ENCODE assay signal across 19 cellular contexts in the genomic region with DNA sequence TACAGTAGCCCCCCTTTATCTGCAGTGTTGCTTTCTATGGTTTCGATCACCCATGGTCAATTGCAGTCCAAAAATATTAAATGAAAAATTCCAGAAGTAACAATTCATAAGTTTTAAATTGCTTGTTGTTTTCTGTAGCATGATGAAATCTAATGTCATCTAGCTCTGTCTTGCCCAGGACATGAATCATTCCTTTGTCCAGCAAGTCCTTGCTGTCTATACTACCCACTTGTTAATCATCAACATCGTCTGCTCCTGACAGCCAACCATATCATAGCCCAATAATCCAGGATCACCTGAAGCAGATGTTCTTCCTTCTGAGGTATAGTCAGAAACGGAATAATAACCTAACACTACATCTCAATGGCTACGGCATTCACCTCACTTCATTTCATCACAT.
A peak's percentile ranks its signal among the peaks of the same experiment; 100 is the strongest.
DNase-seq lines count a peak whose midpoint lies in the region; ATAC-seq, FAIRE-seq and TF ChIP-seq lines count a peak whose summit lies in the region.
"Had no signal": no experiment of that assay in that cellular context is flagged by ENCODE, and none has a peak within 500 bp of the region (broad histone marks: within the 10 kb centered on the region; RNA-seq: fewer than 3 reads in every experiment).

No MANE protein-coding gene starts in this region.

- no peaks in the 10 kb centered on the region for H3K27me3 Mint-ChIP-seq in activated naive CD4-positive, alpha-beta T cell treated with anti-CD3 and anti-CD28 coated beads, Interleukin-2, amount 10 ng/mL, durations not matched to agents 7 days and 5 days

- H3K9ac ChIP-seq in PC-3 (ENCODE audit: low read length) (peak overlapping the region; percentile 21; the same call in 1 of the 2 replicates), keratinocyte (ENCODE audit: control insufficient read depth, extremely low read depth, insufficient read depth, low read length) (no peak overlapping the region)

- H3K4me3 ChIP-seq in AG10803 (ENCODE audit: low read length) (no peak overlapping the region), PC-3 (ENCODE audit: low read length) (peak overlapping the region; percentile 31; the same call in 1 of the 2 replicates), keratinocyte (ENCODE audit: control insufficient read depth in 2 of 3, extremely low read depth in 1 of 3, insufficient read depth in 2 of 3, low read depth in 1 of 3, low read length in 3 of 3) (no peak overlapping the region), gastroesophageal sphincter (no peak overlapping the region)
- H3K4me3 ChIP-seq: GM12878, left lung had no signal

- H3K4me1 ChIP-seq in PC-3 (ENCODE audit: insufficient read depth, low read length) (peaks cover 44% of the 10 kb centered on the region), keratinocyte (ENCODE audit: control insufficient read depth, extremely low read depth, insufficient read depth, low read length) (peaks cover 4% of the 10 kb centered on the region), gastroesophageal sphincter (no peaks in the 10 kb centered on the region)
- H3K4me1 ChIP-seq: left lung had no signal

- H3K27ac ChIP-seq in PC-3 (ENCODE audit: low read length) (peak overlapping the region; percentile 77), keratinocyte (ENCODE audit: control insufficient read depth, insufficient read depth, low read length) (peak overlapping the region; percentile 13), gastroesophageal sphincter (no peak overlapping the region)
- H3K27ac ChIP-seq: left lung had no signal

- WGBS in gastroesophageal sphincter (ENCODE audit: low coverage in 1 of 2), 2 donors = 55 to 73% methylated on average over 4 of the region's 4 CpGs

- ATAC-seq in PC-3 (peak; percentile 90), gastroesophageal sphincter (no peak)
- ATAC-seq: GM12878, HepG2, left lung, sciatic nerve had no signal

- TF ChIP-seq POLR2A in gastroesophageal sphincter (IDR thresholded peaks at IDR 0.05) = no peak

- peak; percentile 64 for FAIRE-seq in keratinocyte (lab: Jason Lieb, UNC)
- FAIRE-seq: GM12878, HepG2, TTC549 had no signal

- no peaks in the 10 kb centered on the region for H3K79me2 ChIP-seq in PC-3 (ENCODE audit: low read length)
- H3K79me2 ChIP-seq in keratinocyte (ENCODE audit: control insufficient read depth, insufficient read depth, low read length) = no peaks in the 10 kb centered on the region

- H4K20me1 ChIP-seq in PC-3 (ENCODE audit: low read length) = no peaks in the 10 kb centered on the region
- H4K20me1 ChIP-seq in keratinocyte (ENCODE audit: control insufficient read depth, extremely low read depth, insufficient read depth, low read length) = no peaks in the 10 kb centered on the region

- H3K9me2 ChIP-seq in PC-3 (replicated peaks; ENCODE audit: low read length) = no peaks in the 10 kb centered on the region

- H3K4me1 Mint-ChIP-seq in activated naive CD4-positive, alpha-beta T cell treated with anti-CD3 and anti-CD28 coated beads, Interleukin-2, amount 10 ng/mL, durations not matched to agents 7 days and 5 days = no peaks in the 10 kb centered on the region

- H3K9me3 Mint-ChIP-seq in activated naive CD4-positive, alpha-beta T cell treated with anti-CD3 and anti-CD28 coated beads, Interleukin-2, amount 10 ng/mL, durations not matched to agents 7 days and 5 days = peaks cover 4% of the 10 kb centered on the region

- no peak for TF ChIP-seq EP300 in gastroesophageal sphincter (IDR thresholded peaks at IDR 0.05)

- TF ChIP-seq CTCF in AG10803 (conservative IDR thresholded peaks at IDR 0.05; ENCODE audit: low read length) (no peak), PC-3 (conservative IDR thresholded peaks at IDR 0.05; ENCODE audit: low read depth, low read length) (no peak), keratinocyte (optimal IDR thresholded peaks at IDR 0.05 in 1 of 3, IDR thresholded peaks at IDR 0.05 in 1 of 3, conservative IDR thresholded peaks at IDR 0.05 in 1 of 3; ENCODE audit: extremely low read depth in 1 of 3, insufficient read depth in 2 of 3, low read length in 3 of 3) (no peak), gastroesophageal sphincter (IDR thresholded peaks at IDR 0.05) (no peak)

- H3K4me2 ChIP-seq in PC-3 (ENCODE audit: low read length) = peak overlapping the region; percentile 66
- no peak overlapping the region for H3K4me2 ChIP-seq in keratinocyte (ENCODE audit: control insufficient read depth, extremely low read depth, insufficient read depth, low read depth, low read length)

- intact Hi-C loops in PC-3 (cut with micrococcal nuclease) = no loop called here

- CTCF ChIA-PET in PC-3 (lab: Charles Lee) = interaction anchor here (0.6 kb wide), 1 partner anchor 936 kb away, joined by 5 read pairs; no protein-coding TSS in a partner anchor
- CTCF ChIA-PET in activated naive CD4-positive, alpha-beta T cell treated with anti-CD3 and anti-CD28 coated beads, Interleukin-2, amount 10 ng/mL, durations not matched to agents 7 days and 5 days (lab: Charles Lee) = no interaction called here
- CTCF ChIA-PET in HEK293T (lab: Yijun Ruan, JAX) = no interaction called here

- POLR2A ChIA-PET in PC-3 (lab: Charles Lee; ENCODE audit: unreplicated experiment) = no interaction called here
- POLR2A ChIA-PET in HEK293T (lab: Yijun Ruan, JAX) = no interaction called here

- no peak overlapping the region for H3K4me3 Mint-ChIP-seq in activated naive CD4-positive, alpha-beta T cell treated with anti-CD3 and anti-CD28 coated beads, Interleukin-2, amount 10 ng/mL, durations not matched to agents 7 days and 5 days

- no peaks in the 10 kb centered on the region for H3K9me1 ChIP-seq in keratinocyte (ENCODE audit: control insufficient read depth, extremely low read depth, insufficient read depth, low read length)

- H3K9me3 ChIP-seq in PC-3 (ENCODE audit: low read length) = no peaks in the 10 kb centered on the region; the same call in 1 of the 2 replicates
- H3K9me3 ChIP-seq in keratinocyte (ENCODE audit: control insufficient read depth, low read depth, low read length) = no peaks in the 10 kb centered on the region
- H3K9me3 ChIP-seq in gastroesophageal sphincter = peaks cover 0 to 5% (median 0%) of the 10 kb centered on the region in 3 donors

- dilution Hi-C loops in keratinocyte (cut with MboI; ENCODE audit: extremely low pct_ligation_motif_present, low sequenced_read_pairs) = no loop called here

- 0 out of 2 replicates have a peak overlapping the region, but pooled peaks have one; percentile 10 for H2AFZ ChIP-seq in PC-3 (ENCODE audit: low read length)
- H2AFZ ChIP-seq in keratinocyte (ENCODE audit: control insufficient read depth, low read length) = no peak overlapping the region

- H3K36me3 ChIP-seq in PC-3 (ENCODE audit: low read depth, low read length) (no peaks in the 10 kb centered on the region), keratinocyte (ENCODE audit: control insufficient read depth in 2 of 2, extremely low read depth in 1 of 2, insufficient read depth in 2 of 2, low read length in 2 of 2) (no peaks in the 10 kb centered on the region), gastroesophageal sphincter (no peaks in the 10 kb centered on the region)
- H3K36me3 ChIP-seq: left lung had no signal

- H3K27me3 ChIP-seq in PC-3 (ENCODE audit: low read length) (no peaks in the 10 kb centered on the region), keratinocyte (ENCODE audit: control insufficient read depth, extremely low read depth, insufficient read depth, low read length) (no peaks in the 10 kb centered on the region), gastroesophageal sphincter (no peaks in the 10 kb centered on the region)
- H3K27me3 ChIP-seq: left lung had no signal

- H3K36me3 Mint-ChIP-seq in activated naive CD4-positive, alpha-beta T cell treated with anti-CD3 and anti-CD28 coated beads, Interleukin-2, amount 10 ng/mL, durations not matched to agents 7 days and 5 days = no peaks in the 10 kb centered on the region

- H3F3A ChIP-seq in PC-3 (ENCODE audit: low read length, unreplicated experiment) = no peaks in the 10 kb centered on the region

- no peak overlapping the region for H3K27ac Mint-ChIP-seq in activated naive CD4-positive, alpha-beta T cell treated with anti-CD3 and anti-CD28 coated beads, Interleukin-2, amount 10 ng/mL, durations not matched to agents 7 days and 5 days

- BruUV-seq in PC-3 (replicated peaks; lab: Mats Ljungman, UMichigan) = no TSS peak

- DNase-seq in AG10803 (ENCODE audit: low read depth) (peak; percentile 54), PC-3 (peak; percentile 87), dedifferentiated amniotic fluid mesenchymal stem cell (ENCODE audit: extremely low spot score) (peak; percentile 88), keratinocyte (ENCODE audit: low read depth, low spot score) (peak; percentile 28), HEK293T (ENCODE audit: extremely low spot score) (no peak), NCI-H446 (lab: John Stamatoyannopoulos, UW) (no peak)
- no peak for DNase-seq in activated naive CD4-positive, alpha-beta T cell treated with anti-CD3 and anti-CD28 coated beads, Interleukin-2, amount 10 ng/mL, durations not matched to agents 7 days and 5 days
- DNase-seq: activated CD4-positive, alpha-beta T cell treated with anti-CD3 and anti-CD28 coated beads, Interleukin-2, amount 50 U/mL, for 1 hour; aorta; cortex of kidney; left lung; NCI-H2081 treated with DMSO at 0.1 percent for 48 hours; NCI-H526 treated with DMSO at 0.1 percent for 48 hours; stimulated activated CD4-positive, alpha-beta T cell treated with anti-CD3 and anti-CD28 coated beads, Interleukin-1b, Interleukin-23, amount 100 ng/mL, for 48 hours had no signal

TF ChIP-seq in HEK293T, 16 proteins besides CTCF, POLR2A, EP300 and RAD21 (continues in another document):
- no peak for TF ChIP-seq SP1 (IDR thresholded peaks at IDR 0.05)
- TF ChIP-seq LEF1 (IDR thresholded peaks at IDR 0.05; ENCODE audit: borderline replicate concordance) = no peak
- no peak for TF ChIP-seq ELF4 (IDR thresholded peaks at IDR 0.05)
- no peak for TF ChIP-seq CTBP1 (IDR thresholded peaks at IDR 0.05; ENCODE audit: borderline replicate concordance)
- TF ChIP-seq TARDBP (IDR thresholded peaks at IDR 0.05) = no peak
- TF ChIP-seq HDGF (IDR thresholded peaks at IDR 0.05; ENCODE audit: borderline replicate concordance) = no peak
- TF ChIP-seq ZNF384 (IDR thresholded peaks at IDR 0.05) = no peak
- no peak for TF ChIP-seq FOXK2 (IDR thresholded peaks at IDR 0.05)
- TF ChIP-seq FOXA1 (IDR thresholded peaks at IDR 0.05) = no peak
- TF ChIP-seq L3MBTL2 (conservative IDR thresholded peaks at IDR 0.05) = no peak
- TF ChIP-seq SUZ12 (IDR thresholded peaks at IDR 0.05) = no peak
- no peak for TF ChIP-seq PKNOX1 (IDR thresholded peaks at IDR 0.05)
- TF ChIP-seq ARNT (IDR thresholded peaks at IDR 0.05) = no peak
- no peak for TF ChIP-seq FOXM1 (IDR thresholded peaks at IDR 0.05; ENCODE audit: borderline replicate concordance)

Comparison
In these comparisons a context has a peak if more than half of its experiments do, and no peak if none do; other contexts are left out.
1. DNase-seq: peak in AG10803 (single experiment), PC-3 (single experiment), dedifferentiated amniotic fluid mesenchymal stem cell (single experiment) and keratinocyte (single experiment); none in activated naive CD4-positive, alpha-beta T cell treated with anti-CD3 and anti-CD28 coated beads, Interleukin-2, amount 10 ng/mL, durations not matched to agents 7 days and 5 days (single experiment), HEK293T (single experiment) and NCI-H446 (0 of 2).
2. H3K27ac ChIP-seq: peak in PC-3 (single experiment) and keratinocyte (single experiment); none in gastroesophageal sphincter (0 of 4).